ENCODE assay signal across 8 cellular contexts in genomic region chr18:48942554-48943261, GRCh38. TPM values are rescaled to one million over a fixed set of nuclear protein-coding genes. Genes with fewer than 3 reads are reported as not detected.
DNase-seq lines count a peak whose midpoint lies in the region; ATAC-seq lines count a peak whose summit lies in the region.

No MANE protein-coding gene starts in this region.

- H2AK5ac ChIP-seq in trophoblast cell (ENCODE audit: low read length), result no peak overlapping the region

- no peak overlapping the region for H2AFZ ChIP-seq in trophoblast cell (ENCODE audit: insufficient read depth, low read length, poor library complexity)

- no peak overlapping the region for H3K4me3 ChIP-seq in trophoblast cell (ENCODE audit: low read depth, low read length)

- H3K36me3 ChIP-seq in trophoblast cell (ENCODE audit: control insufficient read depth in 1 of 2, insufficient read depth in 2 of 2, low read length in 2 of 2), result peaks cover 60 to 74% of the 10 kb centered on the region in 2 experiments

- peaks cover 43% of the 10 kb centered on the region for H3K79me1 ChIP-seq in trophoblast cell (ENCODE audit: low read length)

- no peak overlapping the region for H3K14ac ChIP-seq in trophoblast cell (ENCODE audit: low read length)

- H3K9me3 ChIP-seq in trophoblast cell (ENCODE audit: insufficient read depth, low read depth, low read length), result no peaks in the 10 kb centered on the region

- no peaks in the 10 kb centered on the region for H3K27me3 ChIP-seq in trophoblast cell (ENCODE audit: insufficient read depth, low read length)

- H3K18ac ChIP-seq in trophoblast cell (ENCODE audit: low read length), result no peak overlapping the region

- peak overlapping the region; percentile 73 for H2BK5ac ChIP-seq in trophoblast cell (ENCODE audit: low read depth, low read length, poor library complexity)

- H4K91ac ChIP-seq in trophoblast cell (ENCODE audit: low read depth, low read length), result peak overlapping the region; percentile 52

- H3K23ac ChIP-seq in trophoblast cell (ENCODE audit: low read length), result no peak overlapping the region

- peaks cover 68% of the 10 kb centered on the region for H3K79me2 ChIP-seq in trophoblast cell (ENCODE audit: control insufficient read depth, insufficient read depth, low read length, poor library complexity)

- peak overlapping the region; percentile 48 for H3K4me2 ChIP-seq in trophoblast cell (ENCODE audit: low read length)

- ATAC-seq in esophagus mucosa, result peak; percentile 34
- no peak for ATAC-seq in HG02763 (IDR thresholded peaks at IDR 0.05; ENCODE audit: unreplicated experiment)
- no peak for ATAC-seq in HG02870 (IDR thresholded peaks at IDR 0.05; ENCODE audit: unreplicated experiment)

- no peak overlapping the region for H2BK12ac ChIP-seq in trophoblast cell (ENCODE audit: low read length)

- H3K27ac ChIP-seq in trophoblast cell (ENCODE audit: low read depth, low read length), result peak overlapping the region; percentile 86

- DNase-seq in DMS53 (lab: John Stamatoyannopoulos, UW) (peak; percentile 92), NCI-H69 (lab: John Stamatoyannopoulos, UW) (peak; percentile 52), trophoblast cell (peak; percentile 50 to 60), NCI-H748 (lab: John Stamatoyannopoulos, UW; ENCODE audit: unreplicated experiment) (no peak)
- DNase-seq in stimulated activated CD4-positive, alpha-beta T cell treated with anti-CD3 and anti-CD28 coated beads, Interleukin-4, amount 100 ng/mL, for 1 hour, result no peak

- peak overlapping the region; percentile 97 for H3K4ac ChIP-seq in trophoblast cell (ENCODE audit: low read depth, low read length)

- H2BK120ac ChIP-seq in trophoblast cell (ENCODE audit: insufficient read depth, low read length, poor library complexity), result peak overlapping the region; percentile 34

- no peak overlapping the region for H3K9ac ChIP-seq in trophoblast cell (ENCODE audit: low read length)

- H4K8ac ChIP-seq in trophoblast cell (ENCODE audit: low read depth, low read length), result peak overlapping the region; percentile 26

- H3K4me1 ChIP-seq in trophoblast cell (ENCODE audit: control insufficient read depth in 1 of 2, insufficient read depth in 2 of 2, low read length in 2 of 2), result peaks cover 64 to 67% of the 10 kb centered on the region in 2 experiments

- no CpG with 5 or more reads among the region's 12 CpGs for WGBS in trophoblast cell (ENCODE audit: extremely low coverage, insufficient coverage, insufficient read length)

- H4K12ac ChIP-seq in trophoblast cell (ENCODE audit: low read depth, low read length), result no peak overlapping the region

RNA-seq across cellular contexts. Expression of gene SMAD7, which starts 8.1 kb away (rescaled TPM):
- total RNA-seq in esophagus mucosa, result 3.7 TPM
- polyA plus RNA-seq in trophoblast cell (2013), result 108 and 116 TPM in 2 replicates

Comparison
In these comparisons a context has a peak if more than half of its experiments do, and no peak if none do; other contexts are left out.
1. DNase-seq: peak in DMS53 (single experiment), NCI-H69 (single experiment) and trophoblast cell (2 of 2); none in stimulated activated CD4-positive, alpha-beta T cell treated with anti-CD3 and anti-CD28 coated beads, Interleukin-4, amount 100 ng/mL, for 1 hour (single experiment) and NCI-H748 (single experiment).